ENCODE assay signal across 24 cellular contexts in the genomic region with DNA sequence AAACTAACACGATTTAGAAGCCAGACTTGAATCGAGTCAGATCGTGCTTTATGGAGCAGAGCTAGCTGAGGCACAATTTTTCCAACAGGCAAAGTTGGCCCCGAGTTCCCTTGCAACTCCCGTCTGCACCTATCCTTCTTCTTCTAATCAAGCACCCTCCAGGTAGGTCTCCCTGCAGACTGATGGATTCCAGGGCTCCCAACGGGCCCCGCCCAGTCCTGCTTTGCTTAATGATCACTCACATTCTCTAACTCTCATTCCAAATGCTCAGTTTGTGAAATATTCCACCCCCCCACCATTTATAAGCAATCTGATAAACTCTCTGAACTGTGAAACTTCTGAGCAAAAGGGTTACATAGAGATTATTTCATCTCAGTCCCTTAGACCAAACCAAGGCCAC.
"Had no signal": no experiment of that assay in that cellular context is flagged by ENCODE, and none has a peak within 500 bp of the region (broad histone marks: within the 10 kb centered on the region; RNA-seq: fewer than 3 reads in every experiment).

No MANE protein-coding gene starts in this region.

- H3K4me1 ChIP-seq: colonic mucosa, foreskin keratinocyte, gastrocnemius medialis had no signal

- ATAC-seq: effector memory CD8-positive, alpha-beta T cell; esophagus mucosa; foreskin keratinocyte; gastrocnemius medialis; gastroesophageal sphincter; heart left ventricle; heart right ventricle had no signal

- DNase-seq: colonic mucosa; cortex of kidney; dermis blood vessel endothelial cell; dorsolateral prefrontal cortex; effector CD4-positive, alpha-beta T cell; effector CD8-positive, alpha-beta T cell; effector memory CD4-positive, alpha-beta T cell; effector memory CD8-positive, alpha-beta T cell; endodermal cell; erythroblast; esophagus squamous epithelium; foreskin fibroblast; foreskin keratinocyte; foreskin melanocyte; gastrocnemius medialis; glutamatergic neuron; head of caudate nucleus; heart left ventricle; heart right ventricle had no signal

- H3K27me3 ChIP-seq: colonic mucosa, esophagus squamous epithelium, gastroesophageal sphincter had no signal

- H3K9me3 ChIP-seq: colonic mucosa, esophagus muscularis mucosa, esophagus squamous epithelium, gastrocnemius medialis, gastroesophageal sphincter had no signal

- H3K36me3 ChIP-seq: colonic mucosa, esophagus muscularis mucosa, esophagus squamous epithelium, gastrocnemius medialis, gastroesophageal sphincter, heart left ventricle, heart right ventricle had no signal

- H3K27ac ChIP-seq: colonic mucosa, coronary artery, dorsolateral prefrontal cortex, epithelial cell of prostate, esophagus muscularis mucosa, esophagus squamous epithelium, foreskin keratinocyte, gastrocnemius medialis, gastroesophageal sphincter, heart left ventricle, heart right ventricle had no signal

- H3K4me3 ChIP-seq: colonic mucosa, coronary artery, dorsolateral prefrontal cortex, esophagus muscularis mucosa, esophagus squamous epithelium, gastrocnemius medialis, gastroesophageal sphincter, heart left ventricle, heart right ventricle had no signal
